Comparison of ENCODE assay signal across 8 cellular contexts in the genomic region with DNA sequence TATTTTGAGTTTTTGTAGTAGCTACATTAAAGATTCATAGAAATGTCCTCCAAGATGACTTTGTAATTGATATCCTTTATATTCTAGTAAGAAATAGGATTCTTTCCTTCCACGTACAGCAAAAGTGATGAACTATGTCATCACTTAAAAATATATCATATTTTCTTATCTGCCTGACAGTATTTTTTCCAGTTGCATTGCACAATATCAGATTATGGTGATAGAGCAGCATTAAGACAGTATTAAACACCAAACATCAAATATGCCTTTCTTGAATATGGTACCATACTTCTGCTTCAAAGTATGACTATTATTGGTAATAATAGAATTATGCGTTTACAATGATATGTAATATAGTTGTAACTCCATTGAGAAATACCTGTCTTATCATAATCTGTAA.
"Had no signal": no experiment of that assay in that cellular context is flagged by ENCODE, and none has a peak within 500 bp of the region (broad histone marks: within the 10 kb centered on the region; RNA-seq: fewer than 3 reads in every experiment).

No MANE protein-coding gene starts in this region.

- H3K4me3 ChIP-seq: GM12878 had no signal

- ATAC-seq: GM12878 had no signal

- FAIRE-seq: G401.6, GM12878, GM12891, GM12892, GM18507, GM19239 had no signal

- DNase-seq: GDM1, GF-D8 had no signal
